ENCODE assay signal across 1 cellular context in genomic region chr2:152730591-152731333, GRCh38.
TF ChIP-seq lines count a peak whose summit lies in the region.

No MANE protein-coding gene starts in this region.

TF ChIP-seq in GM23338, 12 proteins besides CTCF, POLR2A, EP300 and RAD21 (continued from another document):
- TF ChIP-seq ZNF462 (CRISPR knock-in tag; IDR thresholded peaks at IDR 0.05) (no peak), ZNF331 (CRISPR knock-in tag; IDR thresholded peaks at IDR 0.05; ENCODE audit: low read depth) (no peak), JUNB (IDR thresholded peaks at IDR 0.05; ENCODE audit: unreplicated experiment) (no peak), POLR2AphosphoS5 (IDR thresholded peaks at IDR 0.05; ENCODE audit: low read depth) (no peak)
TF ChIP-seq in GM23338: peak in this region for 0.
